ENCODE assay signal across 1 cellular context in the genomic region with DNA sequence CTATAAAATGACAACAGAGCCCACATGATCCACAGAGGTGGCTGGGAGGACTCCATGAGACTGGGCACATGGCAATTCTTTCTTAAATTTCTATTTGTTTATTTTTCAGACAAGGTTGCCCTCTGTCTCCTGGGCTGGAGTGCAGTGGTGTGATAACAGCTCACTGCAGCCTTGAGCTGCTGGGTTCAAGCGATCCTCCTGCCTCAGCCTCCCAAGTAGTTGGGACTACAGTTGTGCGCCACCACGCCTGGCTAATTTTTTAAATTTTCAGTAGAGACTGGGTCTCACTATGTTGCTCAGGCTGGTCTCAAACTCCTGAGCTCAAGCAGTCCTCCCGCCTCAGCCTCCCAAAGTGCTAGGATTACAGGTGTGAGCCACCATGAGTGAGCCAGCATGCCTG.
TF ChIP-seq lines count a peak whose summit lies in the region.

No MANE protein-coding gene starts in this region.

TF ChIP-seq in HepG2, 621 proteins besides CTCF, POLR2A, EP300 and RAD21:
- TF ChIP-seq, protein P1, sequence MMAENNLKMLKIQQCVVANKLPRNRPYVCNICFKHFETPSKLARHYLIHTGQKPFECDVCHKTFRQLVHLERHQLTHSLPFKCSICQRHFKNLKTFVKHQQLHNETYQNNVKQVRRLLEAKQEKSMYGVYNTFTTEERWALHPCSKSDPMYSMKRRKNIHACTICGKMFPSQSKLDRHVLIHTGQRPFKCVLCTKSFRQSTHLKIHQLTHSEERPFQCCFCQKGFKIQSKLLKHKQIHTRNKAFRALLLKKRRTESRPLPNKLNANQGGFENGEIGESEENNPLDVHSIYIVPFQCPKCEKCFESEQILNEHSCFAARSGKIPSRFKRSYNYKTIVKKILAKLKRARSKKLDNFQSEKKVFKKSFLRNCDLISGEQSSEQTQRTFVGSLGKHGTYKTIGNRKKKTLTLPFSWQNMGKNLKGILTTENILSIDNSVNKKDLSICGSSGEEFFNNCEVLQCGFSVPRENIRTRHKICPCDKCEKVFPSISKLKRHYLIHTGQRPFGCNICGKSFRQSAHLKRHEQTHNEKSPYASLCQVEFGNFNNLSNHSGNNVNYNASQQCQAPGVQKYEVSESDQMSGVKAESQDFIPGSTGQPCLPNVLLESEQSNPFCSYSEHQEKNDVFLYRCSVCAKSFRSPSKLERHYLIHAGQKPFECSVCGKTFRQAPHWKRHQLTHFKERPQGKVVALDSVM (CRISPR knock-in tag; IDR thresholded peaks at IDR 0.05) = peak; percentile 94
- TF ChIP-seq ZMYM3 (CRISPR knock-in tag; IDR thresholded peaks at IDR 0.05) (peak; percentile 78), ZNF460 (CRISPR knock-in tag; IDR thresholded peaks at IDR 0.05; ENCODE audit: borderline replicate concordance) (peak; percentile 53; the same call in 1 of the 2 replicates)
